23 cellular contexts compared by ENCODE assay signal in genomic region chr11:110075087-110075821, GRCh38. TPM values are rescaled to one million over a fixed set of nuclear protein-coding genes. Genes with fewer than 3 reads are reported as not detected.
DNase-seq lines count a peak whose midpoint lies in the region; ATAC-seq and TF ChIP-seq lines count a peak whose summit lies in the region.
"Had no signal": no experiment of that assay in that cellular context is flagged by ENCODE, and none has a peak within 500 bp of the region (broad histone marks: within the 10 kb centered on the region; RNA-seq: fewer than 3 reads in every experiment).

No MANE protein-coding gene starts in this region.

- no peak overlapping the region for H2AFZ ChIP-seq in hepatocyte
- H2AFZ ChIP-seq: parathyroid adenoma had no signal

- no peaks in the 10 kb centered on the region for H3K9me2 ChIP-seq in hepatocyte (replicated peaks; ENCODE audit: insufficient read depth)

- H3K27me3 ChIP-seq in right atrium auricular region (no peaks in the 10 kb centered on the region), hepatocyte (no peaks in the 10 kb centered on the region), gastrocnemius medialis (no peaks in the 10 kb centered on the region)
- H3K27me3 ChIP-seq: suprapubic skin had no signal

- H3K27ac ChIP-seq in right atrium auricular region (no peak overlapping the region), hepatocyte (peak overlapping the region; percentile 82), gastrocnemius medialis (no peak overlapping the region)
- H3K27ac ChIP-seq: HL-60, parathyroid adenoma, suprapubic skin had no signal

- DNase-seq in left ventricle myocardium superior (peak; percentile 31), right atrium auricular region (ENCODE audit: low spot score) (no peak), NCI-H69 (lab: John Stamatoyannopoulos, UW) (peak; percentile 95), hepatocyte (ENCODE audit: low spot score) (no peak), gastrocnemius medialis (no peak)
- DNase-seq in effector CD4-positive, alpha-beta T cell = no peak
- no peak for DNase-seq in activated T-cell treated with anti-CD3 and anti-CD28 coated beads, Interleukin-2, amount 50 U/mL, for 48 hours
- DNase-seq: activated CD4-positive, alpha-beta T cell treated with anti-CD3 and anti-CD28 coated beads, Interleukin-2, amount 50 U/mL, for 1 hour; activated naive CD4-positive, alpha-beta T cell treated with anti-CD3 and anti-CD28 coated beads, Interleukin-2, amount 10 ng/mL, durations not matched to agents 7 days and 5 days; activated T-cell treated with anti-CD3 and anti-CD28 coated beads for 4 hours; AML-193; Calu3; foreskin fibroblast; GOT3; NCI-H1417; NCI-H226; T1000 had no signal

- H3K4me1 ChIP-seq in right atrium auricular region (peaks cover 0 to 3% of the 10 kb centered on the region in 2 donors), hepatocyte (ENCODE audit: insufficient read depth) (peaks cover 22% of the 10 kb centered on the region), gastrocnemius medialis (no peaks in the 10 kb centered on the region)
- H3K4me1 ChIP-seq: parathyroid adenoma had no signal

- WGBS in hepatocyte (ENCODE audit: low lambda C conversion rate, missing lambda C conversion rate) = 77% methylated on average over 15 of the region's 15 CpGs

- H3K9me3 ChIP-seq in right atrium auricular region = peaks cover 0 to 5% of the 10 kb centered on the region in 2 donors
- no peaks in the 10 kb centered on the region for H3K9me3 ChIP-seq in hepatocyte (ENCODE audit: low read depth)
- H3K9me3 ChIP-seq in gastrocnemius medialis = peaks cover 0 to 3% (median 0%) of the 10 kb centered on the region in 3 donors

- H3K4me2 ChIP-seq in hepatocyte = peak overlapping the region; percentile 34

- H3K4me3 ChIP-seq in right atrium auricular region (no peak overlapping the region), hepatocyte (no peak overlapping the region), gastrocnemius medialis (no peak overlapping the region)
- H3K4me3 ChIP-seq: skin epidermis, suprapubic skin had no signal

- TF ChIP-seq CTCF in right atrium auricular region (IDR thresholded peaks at IDR 0.05) (no peak), hepatocyte (IDR thresholded peaks at IDR 0.05; ENCODE audit: poor library complexity) (no peak), gastrocnemius medialis (IDR thresholded peaks at IDR 0.05 in 4 of 5, conservative IDR thresholded peaks at IDR 0.05 in 1 of 5) (no peak)

- intact Hi-C loops in left ventricle myocardium superior (cut with micrococcal nuclease) (no loop called here), gastrocnemius medialis (cut with DNase I; ENCODE audit: low total_unique reads) (no loop called here)

- TF ChIP-seq POLR2A in gastrocnemius medialis (IDR thresholded peaks at IDR 0.05) = no peak

- no peaks in the 10 kb centered on the region for H3K36me3 ChIP-seq in right atrium auricular region
- H3K36me3 ChIP-seq in hepatocyte (replicated peaks; ENCODE audit: insufficient read depth, low read depth) = no peaks in the 10 kb centered on the region
- no peaks in the 10 kb centered on the region for H3K36me3 ChIP-seq in gastrocnemius medialis
- H3K36me3 ChIP-seq: suprapubic skin had no signal

- no peaks in the 10 kb centered on the region for H4K20me1 ChIP-seq in hepatocyte (ENCODE audit: insufficient read depth, poor library complexity, severe bottlenecking)

- H3K79me2 ChIP-seq in hepatocyte = no peaks in the 10 kb centered on the region
- H3K79me2 ChIP-seq: parathyroid adenoma had no signal

- in situ Hi-C loops in gastrocnemius medialis (cut with MboI; ENCODE audit: low sequenced_read_pairs in 4 of 4) = no loop called here

- no peak for ATAC-seq in left ventricle myocardium superior
- ATAC-seq in GM18867 (IDR thresholded peaks at IDR 0.05; ENCODE audit: unreplicated experiment) = no peak
- no peak for ATAC-seq in gastrocnemius medialis

RNA-seq across cellular contexts. Expression of gene ZC3H12C, which starts 17.9 kb away (rescaled TPM):
- total RNA-seq in left ventricle myocardium superior = 18.3 TPM
- total RNA-seq in right atrium auricular region = 10 to 100 TPM; 12.7 to 14.7 TPM
- 9.7 and 12.3 TPM in 2 replicates for total RNA-seq in hepatocyte
- polyA plus RNA-seq in hepatocyte = 1.7 and 2.0 TPM in 2 replicates
- total RNA-seq in gastrocnemius medialis = 10 to 100 TPM; 20.9 to 41.1 (median 30.9) TPM
- total RNA-seq: OCI-LY7 had no signal

Comparison
In these comparisons a context has a peak if more than half of its experiments do, and no peak if none do; other contexts are left out.
1. DNase-seq: peak in left ventricle myocardium superior (single experiment) and NCI-H69 (single experiment); none in right atrium auricular region (single experiment), hepatocyte (single experiment), effector CD4-positive, alpha-beta T cell (single experiment), gastrocnemius medialis (0 of 2) and activated T-cell treated with anti-CD3 and anti-CD28 coated beads, Interleukin-2, amount 50 U/mL, for 48 hours (0 of 2).